15 cellular contexts compared by ENCODE assay signal in genomic region chr7:92697414-92697813, GRCh38.
DNase-seq lines count a peak whose midpoint lies in the region; FAIRE-seq and TF ChIP-seq lines count a peak whose summit lies in the region.
"Had no signal": no experiment of that assay in that cellular context is flagged by ENCODE, and none has a peak within 500 bp of the region (broad histone marks: within the 10 kb centered on the region; RNA-seq: fewer than 3 reads in every experiment).

No MANE protein-coding gene starts in this region.

- no peaks in the 10 kb centered on the region for H4K20me1 ChIP-seq in fibroblast of lung (ENCODE audit: control insufficient read depth, extremely low read depth, insufficient read depth, low read length)

- H3K4me1 ChIP-seq in SJCRH30 (peaks cover 55% of the 10 kb centered on the region), fibroblast of lung (ENCODE audit: control insufficient read depth, extremely low read depth, insufficient read depth, low read length) (peaks cover 23% of the 10 kb centered on the region), rectal smooth muscle tissue (ENCODE audit: control insufficient read depth, insufficient read depth, low read length) (peaks cover 24% of the 10 kb centered on the region)

- FAIRE-seq in GM19239 (lab: Jason Lieb, UNC) = no peak

- no peak for TF ChIP-seq CTCF in fibroblast of lung (conservative IDR thresholded peaks at IDR 0.05 in 1 of 2, IDR thresholded peaks at IDR 0.05 in 1 of 2; ENCODE audit: low read depth in 1 of 2, low read length in 2 of 2)
- no peak for TF ChIP-seq CTCF in foreskin fibroblast (IDR thresholded peaks at IDR 0.05; ENCODE audit: low read depth, low read length)

- H3K36me3 ChIP-seq in SJCRH30 (peaks cover 16% of the 10 kb centered on the region; the same call in 1 of the 2 replicates), fibroblast of lung (ENCODE audit: control insufficient read depth, insufficient read depth, low read length) (no peaks in the 10 kb centered on the region), rectal smooth muscle tissue (ENCODE audit: control insufficient read depth, insufficient read depth, low read length) (no peaks in the 10 kb centered on the region)

- H3K9ac ChIP-seq in fibroblast of lung (ENCODE audit: insufficient read depth, low read length) (no peak overlapping the region), rectal smooth muscle tissue (ENCODE audit: low read length) (no peak overlapping the region)

- H3K27me3 ChIP-seq in SJCRH30 (no peaks in the 10 kb centered on the region), fibroblast of lung (ENCODE audit: control insufficient read depth, insufficient read depth, low read length) (no peaks in the 10 kb centered on the region), rectal smooth muscle tissue (ENCODE audit: control insufficient read depth, insufficient read depth, low read length) (no peaks in the 10 kb centered on the region)
- H3K27me3 ChIP-seq: BE2C had no signal

- no peak overlapping the region for H3K4me3 ChIP-seq in SJCRH30
- no peak overlapping the region for H3K4me3 ChIP-seq in fibroblast of lung (replicated peaks in 1 of 4; ENCODE audit: control extremely low read depth in 1 of 4, insufficient read depth in 1 of 4, low read depth in 3 of 4, low read length in 4 of 4)
- no peak overlapping the region for H3K4me3 ChIP-seq in rectal smooth muscle tissue (ENCODE audit: low read length)
- H3K4me3 ChIP-seq in foreskin fibroblast (ENCODE audit: low read depth in 1 of 2, low read length in 2 of 2) = no peak overlapping the region

- DNase-seq in ELR (ENCODE audit: low read depth) = peak; percentile 28
- DNase-seq in SJCRH30 = peak in 1 of 2 experiments; percentile 34
- DNase-seq in fibroblast of lung (ENCODE audit: low read depth in 2 of 2) = peak; percentile 14 to 46
- DNase-seq in SHP77 (lab: John Stamatoyannopoulos, UW) = no peak
- no peak for DNase-seq in ecto neural progenitor cell (ENCODE audit: low spot score)
- DNase-seq in foreskin fibroblast = no peak
- DNase-seq in GM19239 (ENCODE audit: insufficient read length, low spot score) = no peak
- DNase-seq: activated CD4-positive, alpha-beta T cell treated with anti-CD3 and anti-CD28 coated beads, Interleukin-2, amount 10 ng/mL, durations not matched to agents 7 days and 5 days; activated T-cell treated with anti-CD3 and anti-CD28 coated beads, Interleukin-2, amount 50 U/mL, for 24 hours; BE2C; cortex of kidney; DMS53; GOT3; NCI-H1092 treated with DMSO at 0.1 percent for 48 hours had no signal

- H2AFZ ChIP-seq in fibroblast of lung (ENCODE audit: low read length) = no peak overlapping the region

- peak overlapping the region; percentile 72 for H3K4me2 ChIP-seq in fibroblast of lung (ENCODE audit: extremely low read depth, insufficient read depth, low read length)

- H3K27ac ChIP-seq in SJCRH30 (peak overlapping the region; percentile 96), fibroblast of lung (ENCODE audit: insufficient read depth, low read length) (peak overlapping the region; percentile 88), rectal smooth muscle tissue (ENCODE audit: low read depth, low read length) (peak overlapping the region; percentile 14)

- peaks cover 31% of the 10 kb centered on the region for H3K79me2 ChIP-seq in fibroblast of lung (ENCODE audit: control insufficient read depth, insufficient read depth, low read length)

- H3K9me3 ChIP-seq in SJCRH30 (replicated peaks) (peaks cover 4% of the 10 kb centered on the region; the same call in 1 of the 2 replicates), fibroblast of lung (ENCODE audit: control insufficient read depth, insufficient read depth, low read depth, low read length) (no peaks in the 10 kb centered on the region)
- H3K9me3 ChIP-seq: BE2C had no signal

Comparison
In these comparisons a context has a peak if more than half of its experiments do, and no peak if none do; other contexts are left out.
1. DNase-seq: peak in ELR (single experiment) and fibroblast of lung (2 of 2); none in SHP77 (0 of 2), ecto neural progenitor cell (single experiment), foreskin fibroblast (0 of 2) and GM19239 (single experiment).
2. H3K27ac ChIP-seq: peak in every context shown above with its lines; median percentile 96 in SJCRH30; 88 in fibroblast of lung; 14 in rectal smooth muscle tissue.